ENCODE assay signal across 8 cellular contexts in the genomic region with DNA sequence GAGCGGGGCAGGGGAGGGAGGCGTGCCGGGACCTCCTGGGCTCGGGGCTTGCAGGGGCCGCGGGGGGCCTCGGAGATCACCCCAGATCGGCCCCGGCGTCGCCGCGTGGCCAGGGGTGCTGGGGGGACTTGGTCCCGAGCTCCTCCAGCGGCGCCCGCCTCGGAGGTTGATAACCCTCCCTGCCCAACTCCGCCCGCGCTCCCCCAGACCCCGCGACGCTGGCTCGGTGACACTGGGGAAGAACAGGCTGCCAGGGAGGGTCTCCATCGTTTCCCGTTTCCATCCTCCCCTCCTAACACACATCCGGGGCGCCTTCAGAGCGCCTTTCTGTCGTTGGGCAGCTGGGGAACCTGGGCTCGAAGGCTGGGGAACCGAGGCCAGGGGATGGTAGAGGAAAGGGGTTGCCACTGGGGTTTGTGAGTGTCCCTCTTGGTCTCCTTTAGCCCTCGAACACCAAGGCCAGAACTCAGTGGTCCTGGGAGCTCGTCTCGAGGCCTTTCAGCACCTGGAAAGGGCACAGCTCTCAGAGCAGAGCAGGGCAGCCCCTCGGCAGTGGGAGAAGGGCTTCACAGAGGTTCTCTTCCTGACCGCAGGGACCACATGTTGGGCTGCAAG. TPM values are rescaled to one million over a fixed set of nuclear protein-coding genes. Genes with fewer than 3 reads are reported as not detected.
A peak's percentile ranks its signal among the peaks of the same experiment; 100 is the strongest.
DNase-seq lines count a peak whose midpoint lies in the region; ATAC-seq and TF ChIP-seq lines count a peak whose summit lies in the region.

No MANE protein-coding gene starts in this region.

- H3K9me3 ChIP-seq in MM.1S (replicated peaks; ENCODE audit: insufficient read depth, low read length) (no peaks in the 10 kb centered on the region), ectodermal cell (ENCODE audit: control insufficient read depth, low read length) (no peaks in the 10 kb centered on the region), mucosa of rectum (ENCODE audit: control insufficient read depth in 2 of 2, low read length in 2 of 2) (no peaks in the 10 kb centered on the region)

- TF ChIP-seq CTCF in GM06990 (IDR thresholded peaks at IDR 0.05; ENCODE audit: insufficient read depth, low read length, poor library complexity, severe bottlenecking) (no peak), MM.1S (IDR thresholded peaks at IDR 0.05; ENCODE audit: low read length) (no peak)

- peak overlapping the region; percentile 66 for H3K4me3 ChIP-seq in GM06990 (replicated peaks; ENCODE audit: low read depth, low read length)
- H3K4me3 ChIP-seq in MM.1S (ENCODE audit: low read length), result peak overlapping the region; percentile 65
- peak overlapping the region; percentile 52 for H3K4me3 ChIP-seq in ectodermal cell (ENCODE audit: insufficient read depth, low read depth, low read length)
- H3K4me3 ChIP-seq in mucosa of rectum (ENCODE audit: low read length in 2 of 2), result peak overlapping the region; percentile 73 to 79

- peak overlapping the region; percentile 89; the same call in 1 of the 2 replicates for H3K4me2 ChIP-seq in MM.1S (ENCODE audit: low read depth, low read length)

- H3K36me3 ChIP-seq in GM06990 (ENCODE audit: control insufficient read depth, insufficient read depth, low read length) (no peaks in the 10 kb centered on the region), MM.1S (replicated peaks; ENCODE audit: insufficient read depth, low read length) (no peaks in the 10 kb centered on the region), ectodermal cell (ENCODE audit: control insufficient read depth, insufficient read depth, low read length) (no peaks in the 10 kb centered on the region), mucosa of rectum (ENCODE audit: control insufficient read depth in 2 of 2, insufficient read depth in 2 of 2, low read length in 2 of 2) (no peaks in the 10 kb centered on the region)

- H3K9ac ChIP-seq in MM.1S (ENCODE audit: low read length) (peak overlapping the region; percentile 57), mucosa of rectum (ENCODE audit: low read depth in 1 of 2, low read length in 2 of 2) (peak overlapping the region in 1 of 2 donors; percentile 70)

- no peaks in the 10 kb centered on the region for H3K27me3 ChIP-seq in GM06990 (replicated peaks; ENCODE audit: control insufficient read depth, insufficient read depth, low read length)
- H3K27me3 ChIP-seq in MM.1S (replicated peaks; ENCODE audit: insufficient read depth, low read length), result no peaks in the 10 kb centered on the region
- H3K27me3 ChIP-seq in ectodermal cell (ENCODE audit: control insufficient read depth, insufficient read depth, low read length, poor library complexity, severe bottlenecking), result peaks cover 55% of the 10 kb centered on the region
- peaks cover 15 to 19% of the 10 kb centered on the region in 2 donors for H3K27me3 ChIP-seq in mucosa of rectum (ENCODE audit: control insufficient read depth in 2 of 2, insufficient read depth in 2 of 2, low read length in 2 of 2)

- H2AFZ ChIP-seq in MM.1S (ENCODE audit: low read length), result peak overlapping the region; percentile 73

- ATAC-seq in GM21528 (IDR thresholded peaks at IDR 0.05; ENCODE audit: low FRiP score, unreplicated experiment), result peak; percentile 19

- in situ Hi-C loops in ACHN (cut with HindIII; ENCODE audit: low pct_ligation_motif_present, low pct_unique_long_range_greater_than_20kb, low sequenced_read_pairs), result no loop called here

- H3K4me1 ChIP-seq in MM.1S (ENCODE audit: low read length), result no peaks in the 10 kb centered on the region
- H3K4me1 ChIP-seq in ectodermal cell (ENCODE audit: control insufficient read depth, insufficient read depth, low read length), result peaks cover 7% of the 10 kb centered on the region
- H3K4me1 ChIP-seq in mucosa of rectum (ENCODE audit: control insufficient read depth in 2 of 2, insufficient read depth in 2 of 2, low read length in 2 of 2), result peaks cover 5 to 7% of the 10 kb centered on the region in 2 donors

- H3K9me2 ChIP-seq in MM.1S (replicated peaks; ENCODE audit: insufficient read depth, low read length), result no peaks in the 10 kb centered on the region

- DNase-seq in GM06990 (ENCODE audit: extremely low read depth, insufficient read length) (no peak), MM.1S (no peak), NCI-H345 treated with DMSO at 0.1 percent for 48 hours (lab: John Stamatoyannopoulos, UW; ENCODE audit: unreplicated experiment) (no peak), GF-D8 (lab: John Stamatoyannopoulos, UW) (no peak), ACHN (no peak)

- H3K27ac ChIP-seq in MM.1S (ENCODE audit: low read length) (peak overlapping the region; percentile 11; the same call in 1 of the 2 replicates), ectodermal cell (ENCODE audit: insufficient read depth, low read depth, low read length, poor library complexity, severe bottlenecking) (no peak overlapping the region), mucosa of rectum (ENCODE audit: low read depth in 2 of 2, low read length in 2 of 2) (peak overlapping the region; percentile 27 to 53)

- WGBS in ectodermal cell, 2 experiments, result 2% methylated on average over 38 of the region's 38 CpGs

- H4K20me1 ChIP-seq in MM.1S (ENCODE audit: insufficient read depth, low read length), result no peaks in the 10 kb centered on the region

- H3K79me2 ChIP-seq in MM.1S (ENCODE audit: low read length), result no peaks in the 10 kb centered on the region

- H3F3A ChIP-seq in MM.1S (ENCODE audit: insufficient read depth, low read length), result 0 out of 2 replicates have a peak, but pooled peaks cover 3% of the 10 kb centered on the region

RNA-seq across cellular contexts. Expression of gene SLC37A2, which starts 0.4 kb away (rescaled TPM):
- polyA plus RNA-seq in ectodermal cell (2013, experiment 1 of 4), result 1.1 TPM
- 1.7 TPM for polyA plus RNA-seq in ectodermal cell (2013, experiment 2 of 4)
- polyA plus RNA-seq in ectodermal cell (2013, experiment 3 of 4), result 1.1 TPM
- polyA plus RNA-seq in ectodermal cell (2013, experiment 4 of 4), result 1.3 TPM

RNA-seq across cellular contexts. Expression of gene TMEM218, which starts 47.9 kb away (rescaled TPM):
- 49.5 TPM for polyA plus RNA-seq in ectodermal cell (2013, experiment 1 of 4)
- 53.5 TPM for polyA plus RNA-seq in ectodermal cell (2013, experiment 2 of 4)
- 50.4 TPM for polyA plus RNA-seq in ectodermal cell (2013, experiment 3 of 4)
- 59.1 TPM for polyA plus RNA-seq in ectodermal cell (2013, experiment 4 of 4)
